Comparison of ENCODE assay signal across 8 cellular contexts in the genomic region with DNA sequence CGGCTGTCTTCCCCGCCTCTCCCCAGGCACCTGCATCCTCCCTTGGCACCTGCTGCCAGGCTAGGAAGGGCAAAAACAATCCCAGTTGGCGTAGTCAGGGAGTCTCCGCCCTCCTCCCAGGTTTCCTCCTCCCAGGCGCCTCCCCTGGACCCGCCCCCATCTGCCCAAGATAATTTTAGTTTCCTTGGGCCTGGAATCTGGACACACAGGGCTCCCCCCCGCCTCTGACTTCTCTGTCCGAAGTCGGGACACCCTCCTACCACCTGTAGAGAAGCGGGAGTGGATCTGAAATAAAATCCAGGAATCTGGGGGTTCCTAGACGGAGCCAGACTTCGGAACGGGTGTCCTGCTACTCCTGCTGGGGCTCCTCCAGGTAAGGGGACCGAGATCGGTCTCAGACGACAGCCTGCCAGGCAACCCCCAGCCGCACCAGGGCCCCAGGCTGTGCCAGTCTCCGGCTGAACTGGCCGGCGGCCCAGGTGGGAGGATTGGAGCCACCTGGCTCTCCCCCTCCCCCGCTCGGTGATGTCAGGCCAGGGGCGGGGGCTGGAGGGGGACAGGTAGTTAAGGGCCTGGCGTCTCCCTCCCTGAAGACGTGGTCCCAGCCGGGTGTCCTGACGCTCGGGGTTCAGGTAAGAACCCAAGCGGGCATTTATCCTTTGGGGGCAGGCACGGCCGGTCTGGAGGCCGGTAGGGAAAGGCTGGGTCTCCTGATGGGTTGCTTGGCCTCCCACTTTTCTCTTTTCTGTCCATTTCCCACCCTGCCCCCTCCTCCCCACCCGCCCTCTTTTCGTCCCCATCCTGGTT. TPM values are rescaled to one million over a fixed set of nuclear protein-coding genes. Genes with fewer than 3 reads are reported as not detected.
DNase-seq lines count a peak whose midpoint lies in the region; ATAC-seq and TF ChIP-seq lines count a peak whose summit lies in the region.

GRB7 (plus strand) TSS at position 178 of the 807 bp plus-strand sequence. CDS start 4,364 bp downstream, outside the sequence.

- H3K9me3 Mint-ChIP-seq in endothelial cell (ENCODE audit: unreplicated experiment), result no peaks in the 10 kb centered on the region
- peaks cover 0 to 4% (median 0%) of the 10 kb centered on the region in 11 donors for H3K9me3 Mint-ChIP-seq in naive thymus-derived CD4-positive, alpha-beta T cell

- H3K4me1 Mint-ChIP-seq in endothelial cell (ENCODE audit: unreplicated experiment), result peaks cover 18% of the 10 kb centered on the region
- H3K4me1 Mint-ChIP-seq in naive thymus-derived CD4-positive, alpha-beta T cell, result peaks cover 5 to 29% (median 15%) of the 10 kb centered on the region in 7 donors

- H3K4me3 ChIP-seq in H7 (ENCODE audit: insufficient read depth, low read depth, low read length), result peak within 1 kb of the TSS; percentile 80
- H3K4me3 ChIP-seq in naive thymus-derived CD4-positive, alpha-beta T cell (ENCODE audit: low read length), result peak within 1 kb of the TSS; percentile 16

- H3K36me3 ChIP-seq in H7 (replicated peaks; ENCODE audit: control insufficient read depth, insufficient read depth, low read length), result peaks cover 3% of the 10 kb centered on the region
- H3K36me3 ChIP-seq in naive thymus-derived CD4-positive, alpha-beta T cell (ENCODE audit: control insufficient read depth in 2 of 3, insufficient read depth in 3 of 3, low read length in 3 of 3), result no peaks in the 10 kb centered on the region

- H3K4me1 ChIP-seq in naive thymus-derived CD4-positive, alpha-beta T cell (ENCODE audit: control insufficient read depth in 2 of 2, insufficient read depth in 2 of 2, low read length in 2 of 2), result peaks cover 0 to 12% of the 10 kb centered on the region in 2 donors

- peak within 1 kb of the TSS; percentile 65 for H3K4me3 Mint-ChIP-seq in endothelial cell (ENCODE audit: unreplicated experiment)
- peak within 1 kb of the TSS; percentile 69 to 89 (median 82) for H3K4me3 Mint-ChIP-seq in naive thymus-derived CD4-positive, alpha-beta T cell

- ATAC-seq in naive thymus-derived CD4-positive, alpha-beta T cell, result no peak
- ATAC-seq in GM21723 (IDR thresholded peaks at IDR 0.05; ENCODE audit: unreplicated experiment), result no peak
- no peak for ATAC-seq in GM21717 (IDR thresholded peaks at IDR 0.05; ENCODE audit: unreplicated experiment)
- ATAC-seq in HG03469 (IDR thresholded peaks at IDR 0.05; ENCODE audit: unreplicated experiment), result no peak
- no peak for ATAC-seq in GM18858 (IDR thresholded peaks at IDR 0.05; ENCODE audit: unreplicated experiment)

- CTCF ChIA-PET in naive thymus-derived CD4-positive, alpha-beta T cell (lab: Charles Lee), result no interaction called here

- H3K9me3 ChIP-seq in naive thymus-derived CD4-positive, alpha-beta T cell (ENCODE audit: control insufficient read depth in 2 of 3, low read length in 3 of 3), result no peaks in the 10 kb centered on the region

- peak; percentile 93 for DNase-seq in H7
- peak; percentile 94 for DNase-seq in NCI-H69 (lab: John Stamatoyannopoulos, UW)
- DNase-seq in endothelial cell (ENCODE audit: low spot score), result no peak
- DNase-seq in naive thymus-derived CD4-positive, alpha-beta T cell, result no peak

- no peaks in the 10 kb centered on the region for H3K27me3 ChIP-seq in H7 (ENCODE audit: control insufficient read depth, insufficient read depth, low read length)
- H3K27me3 ChIP-seq in naive thymus-derived CD4-positive, alpha-beta T cell (ENCODE audit: control insufficient read depth in 2 of 2, insufficient read depth in 2 of 2, low read length in 2 of 2), result no peaks in the 10 kb centered on the region

- POLR2A ChIA-PET in naive thymus-derived CD4-positive, alpha-beta T cell (lab: Charles Lee), result no interaction called here

- H3K27me3 Mint-ChIP-seq in endothelial cell (ENCODE audit: unreplicated experiment), result peaks cover 20% of the 10 kb centered on the region
- peaks cover 6 to 32% (median 13%) of the 10 kb centered on the region in 5 donors for H3K27me3 Mint-ChIP-seq in naive thymus-derived CD4-positive, alpha-beta T cell

- TF ChIP-seq CTCF in endothelial cell (IDR thresholded peaks at IDR 0.05; ENCODE audit: unreplicated experiment), result no peak

- intact Hi-C loops in naive thymus-derived CD4-positive, alpha-beta T cell (cut with micrococcal nuclease), result loop anchor here in 1 of 2 donors (5.0 to 10.0 kb wide), 2 partner anchors 191 to 333 kb away; partner anchors contain the start of gene FBXL20

- H3K27ac ChIP-seq in naive thymus-derived CD4-positive, alpha-beta T cell (ENCODE audit: low read depth, low read length), result no peak within 1 kb of the TSS

- H3K27ac Mint-ChIP-seq in endothelial cell (ENCODE audit: unreplicated experiment), result no peak within 1 kb of the TSS
- peak within 1 kb of the TSS in 5 of 9 donors; percentile 29 to 80 (median 48) for H3K27ac Mint-ChIP-seq in naive thymus-derived CD4-positive, alpha-beta T cell

- H3K36me3 Mint-ChIP-seq in endothelial cell (ENCODE audit: low read depth, unreplicated experiment), result no peaks in the 10 kb centered on the region
- H3K36me3 Mint-ChIP-seq in naive thymus-derived CD4-positive, alpha-beta T cell, result peaks cover 0 to 4% (median 0%) of the 10 kb centered on the region in 5 donors

RNA-seq across cellular contexts. Expression of gene GRB7, which starts in this region (rescaled TPM):
- 34.3 and 61.6 TPM in 2 replicates for total RNA-seq in H7 (2014; rRNA removed; shearing (Covaris generic))
- 1.3 TPM for total RNA-seq in endothelial cell (ENCODE audit: unreplicated experiment)
- total RNA-seq in naive thymus-derived CD4-positive, alpha-beta T cell, result under 1 TPM in 1 of 5 experiments, not detected in 4; 0.99 TPM
- polyA plus RNA-seq in naive thymus-derived CD4-positive, alpha-beta T cell, result not detected

Comparison
In these comparisons a context has a peak if more than half of its experiments do, and no peak if none do; other contexts are left out.
1. RNA of gene GRB7 (total RNA-seq): 34.3 to 61.6 TPM in H7; 1.3 TPM in endothelial cell (single experiment) and 0.99 TPM in naive thymus-derived CD4-positive, alpha-beta T cell; every median in the first group is over 10 times any median in the second.
2. DNase-seq: peak in H7 (single experiment) and NCI-H69 (single experiment); none in endothelial cell (single experiment) and naive thymus-derived CD4-positive, alpha-beta T cell (0 of 9).